ENCODE assay signal across 12 cellular contexts in the genomic region with DNA sequence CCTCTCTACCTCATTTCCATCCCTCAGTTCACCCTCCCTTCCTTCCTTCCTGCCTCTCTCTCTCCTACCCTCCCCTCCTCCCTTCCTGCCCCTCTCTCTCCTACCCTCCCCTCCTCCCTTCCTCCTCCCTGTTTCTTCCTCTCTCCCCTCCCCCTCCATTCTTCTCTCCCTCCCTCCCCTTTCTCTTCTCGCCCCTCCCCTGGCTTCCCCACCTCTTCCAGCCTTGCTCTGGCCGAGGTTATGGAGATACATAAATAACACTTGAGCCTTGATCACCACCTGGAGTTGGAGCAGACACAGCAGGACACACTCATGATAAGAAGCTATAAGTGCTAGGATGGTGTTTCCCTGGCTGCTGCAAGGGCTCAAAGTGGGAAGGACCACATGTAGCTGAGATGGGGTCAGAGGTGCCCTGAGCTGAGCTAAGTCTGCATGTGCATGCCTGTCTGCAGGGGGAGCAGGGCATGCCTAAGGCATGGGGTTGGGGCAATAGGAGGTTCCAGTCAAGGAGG.
DNase-seq lines count a peak whose midpoint lies in the region; ATAC-seq and TF ChIP-seq lines count a peak whose summit lies in the region.
"Had no signal": no experiment of that assay in that cellular context is flagged by ENCODE, and none has a peak within 500 bp of the region (broad histone marks: within the 10 kb centered on the region; RNA-seq: fewer than 3 reads in every experiment).

No MANE protein-coding gene starts in this region.

- peaks cover 18% of the 10 kb centered on the region for H3K27me3 Mint-ChIP-seq in endodermal cell (ENCODE audit: insufficient read depth)
- H3K27me3 Mint-ChIP-seq in neural crest cell (ENCODE audit: low read depth) = no peaks in the 10 kb centered on the region

- H3K4me1 Mint-ChIP-seq in endodermal cell = peaks cover 50% of the 10 kb centered on the region
- H3K4me1 Mint-ChIP-seq in neural crest cell = peaks cover 44% of the 10 kb centered on the region

- H3K9me3 ChIP-seq in DND-41 (ENCODE audit: insufficient read depth, low read length, severe bottlenecking) (no peaks in the 10 kb centered on the region), endodermal cell (ENCODE audit: control insufficient read depth, low read length) (no peaks in the 10 kb centered on the region)
- H3K9me3 ChIP-seq: left ventricle myocardium inferior had no signal

- ATAC-seq in DND-41 (ENCODE audit: insufficient read depth, low read depth) = peak; percentile 27; the same call in 1 of the 3 replicates
- no peak for ATAC-seq in sciatic nerve

- no peaks in the 10 kb centered on the region for H3K27me3 ChIP-seq in DND-41 (ENCODE audit: insufficient read depth, low read length, poor library complexity)
- H3K27me3 ChIP-seq in endodermal cell (ENCODE audit: control insufficient read depth, insufficient read depth, low read length, poor library complexity, severe bottlenecking) = no peaks in the 10 kb centered on the region

- H3K36me3 ChIP-seq in DND-41 (ENCODE audit: insufficient read depth, low read length) (no peaks in the 10 kb centered on the region), endodermal cell (ENCODE audit: control insufficient read depth, insufficient read depth, low read length) (no peaks in the 10 kb centered on the region)
- H3K36me3 ChIP-seq: left ventricle myocardium inferior had no signal

- H3K9ac ChIP-seq in DND-41 (ENCODE audit: low read depth, low read length) = no peak overlapping the region
- no peak overlapping the region for H3K9ac ChIP-seq in endodermal cell (ENCODE audit: extremely low read depth, low read length, poor library complexity, severe bottlenecking)

- H3K4me3 ChIP-seq in DND-41 (ENCODE audit: low read depth in 1 of 2, low read length in 2 of 2) (no peak overlapping the region), endodermal cell (ENCODE audit: low read length) (no peak overlapping the region)
- H3K4me3 ChIP-seq: left ventricle myocardium inferior had no signal

- TF ChIP-seq EP300 in Ishikawa (IDR thresholded peaks at IDR 0.05; ENCODE audit: borderline replicate concordance) = no peak

- intact Hi-C loops in sciatic nerve (cut with DNase I) = no loop called here

- no peaks in the 10 kb centered on the region for H3K79me2 ChIP-seq in DND-41 (ENCODE audit: insufficient read depth, low read length)

- WGBS in endodermal cell (ENCODE audit: insufficient coverage in 1 of 2, insufficient read length in 1 of 2), 2 experiments = 13% methylated on average over 2 of the region's 2 CpGs; no CpG with 5 or more reads in 1 of the 2 experiments

- no peak overlapping the region for H2AFZ ChIP-seq in DND-41 (ENCODE audit: low read depth, low read length)

- H3K4me2 ChIP-seq in DND-41 (ENCODE audit: insufficient read depth, low read length) = no peak overlapping the region

- no peak overlapping the region for H3K27ac ChIP-seq in DND-41 (ENCODE audit: low read length)
- peak overlapping the region; percentile 96 for H3K27ac ChIP-seq in endodermal cell (ENCODE audit: low read depth, low read length)
- H3K27ac ChIP-seq: C4-2B, left ventricle myocardium inferior had no signal

- no peak for TF ChIP-seq RAD21 in Ishikawa (IDR thresholded peaks at IDR 0.05; ENCODE audit: low read depth)

- no peak for TF ChIP-seq CTCF in DND-41 (IDR thresholded peaks at IDR 0.05; ENCODE audit: borderline replicate concordance, extremely low read depth, low read length, poor library complexity, severe bottlenecking)
- TF ChIP-seq CTCF in endodermal cell (conservative IDR thresholded peaks at IDR 0.05) = peak; percentile 82
- TF ChIP-seq CTCF in neural crest cell (conservative IDR thresholded peaks at IDR 0.05) = no peak

- peak overlapping the region; percentile 6 for H3K4me3 Mint-ChIP-seq in endodermal cell
- H3K4me3 Mint-ChIP-seq in neural crest cell = no peak overlapping the region

- H3K9me3 Mint-ChIP-seq in endodermal cell (no peaks in the 10 kb centered on the region), neural crest cell (no peaks in the 10 kb centered on the region)
- H3K9me3 Mint-ChIP-seq: nephron had no signal

- no peaks in the 10 kb centered on the region for H4K20me1 ChIP-seq in DND-41 (ENCODE audit: insufficient read depth, low read length)

- peak overlapping the region; percentile 58 for H3K27ac Mint-ChIP-seq in endodermal cell
- H3K27ac Mint-ChIP-seq in neural crest cell (ENCODE audit: unreplicated experiment) = peak overlapping the region; percentile 38
- H3K27ac Mint-ChIP-seq: nephron had no signal

- peaks cover 8% of the 10 kb centered on the region; the same call in 1 of the 2 replicates for H3K4me1 ChIP-seq in DND-41 (ENCODE audit: insufficient read depth, low read length)
- peaks cover 12% of the 10 kb centered on the region for H3K4me1 ChIP-seq in endodermal cell (ENCODE audit: control insufficient read depth, insufficient read depth, low read length)
- H3K4me1 ChIP-seq: left ventricle myocardium inferior had no signal

- no peak for DNase-seq in DND-41
- DNase-seq in endodermal cell = peak; percentile 90
- DNase-seq in neural crest cell (ENCODE audit: low read depth, low spot score) = no peak
- DNase-seq in stimulated activated CD4-positive, alpha-beta T cell treated with anti-CD3 and anti-CD28 coated beads, Interleukin-2, amount 100 ng/mL, for 24 hours = no peak
- DNase-seq in sciatic nerve (ENCODE audit: low spot score) = no peak
- DNase-seq in GM03348 (ENCODE audit: low spot score) = no peak
- no peak for DNase-seq in NCI-H2081 (lab: John Stamatoyannopoulos, UW)
- DNase-seq: left ventricle myocardium inferior, substantia nigra had no signal

- H3K36me3 Mint-ChIP-seq in endodermal cell (ENCODE audit: low read depth) (no peaks in the 10 kb centered on the region), neural crest cell (ENCODE audit: low read depth) (no peaks in the 10 kb centered on the region)

TF ChIP-seq in Ishikawa, 13 proteins besides CTCF, POLR2A, EP300 and RAD21:
- TF ChIP-seq TEAD4 (IDR thresholded peaks at IDR 0.05) (peak; percentile 68), YY1 (IDR thresholded peaks at IDR 0.05; ENCODE audit: low read depth) (no peak), NFIC (IDR thresholded peaks at IDR 0.05) (no peak), TCF12 (IDR thresholded peaks at IDR 0.05; ENCODE audit: low read depth) (no peak)
- TF ChIP-seq, protein P1, sequence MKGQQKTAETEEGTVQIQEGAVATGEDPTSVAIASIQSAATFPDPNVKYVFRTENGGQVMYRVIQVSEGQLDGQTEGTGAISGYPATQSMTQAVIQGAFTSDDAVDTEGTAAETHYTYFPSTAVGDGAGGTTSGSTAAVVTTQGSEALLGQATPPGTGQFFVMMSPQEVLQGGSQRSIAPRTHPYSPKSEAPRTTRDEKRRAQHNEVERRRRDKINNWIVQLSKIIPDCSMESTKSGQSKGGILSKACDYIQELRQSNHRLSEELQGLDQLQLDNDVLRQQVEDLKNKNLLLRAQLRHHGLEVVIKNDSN (IDR thresholded peaks at IDR 0.05) = no peak
- TF ChIP-seq, protein P2, sequence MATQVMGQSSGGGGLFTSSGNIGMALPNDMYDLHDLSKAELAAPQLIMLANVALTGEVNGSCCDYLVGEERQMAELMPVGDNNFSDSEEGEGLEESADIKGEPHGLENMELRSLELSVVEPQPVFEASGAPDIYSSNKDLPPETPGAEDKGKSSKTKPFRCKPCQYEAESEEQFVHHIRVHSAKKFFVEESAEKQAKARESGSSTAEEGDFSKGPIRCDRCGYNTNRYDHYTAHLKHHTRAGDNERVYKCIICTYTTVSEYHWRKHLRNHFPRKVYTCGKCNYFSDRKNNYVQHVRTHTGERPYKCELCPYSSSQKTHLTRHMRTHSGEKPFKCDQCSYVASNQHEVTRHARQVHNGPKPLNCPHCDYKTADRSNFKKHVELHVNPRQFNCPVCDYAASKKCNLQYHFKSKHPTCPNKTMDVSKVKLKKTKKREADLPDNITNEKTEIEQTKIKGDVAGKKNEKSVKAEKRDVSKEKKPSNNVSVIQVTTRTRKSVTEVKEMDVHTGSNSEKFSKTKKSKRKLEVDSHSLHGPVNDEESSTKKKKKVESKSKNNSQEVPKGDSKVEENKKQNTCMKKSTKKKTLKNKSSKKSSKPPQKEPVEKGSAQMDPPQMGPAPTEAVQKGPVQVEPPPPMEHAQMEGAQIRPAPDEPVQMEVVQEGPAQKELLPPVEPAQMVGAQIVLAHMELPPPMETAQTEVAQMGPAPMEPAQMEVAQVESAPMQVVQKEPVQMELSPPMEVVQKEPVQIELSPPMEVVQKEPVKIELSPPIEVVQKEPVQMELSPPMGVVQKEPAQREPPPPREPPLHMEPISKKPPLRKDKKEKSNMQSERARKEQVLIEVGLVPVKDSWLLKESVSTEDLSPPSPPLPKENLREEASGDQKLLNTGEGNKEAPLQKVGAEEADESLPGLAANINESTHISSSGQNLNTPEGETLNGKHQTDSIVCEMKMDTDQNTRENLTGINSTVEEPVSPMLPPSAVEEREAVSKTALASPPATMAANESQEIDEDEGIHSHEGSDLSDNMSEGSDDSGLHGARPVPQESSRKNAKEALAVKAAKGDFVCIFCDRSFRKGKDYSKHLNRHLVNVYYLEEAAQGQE (IDR thresholded peaks at IDR 0.05; ENCODE audit: low read depth) = no peak
